ENCODE assay signal across 8 cellular contexts in genomic region chr6:135438907-135439535, GRCh38. TPM values are rescaled to one million over a fixed set of nuclear protein-coding genes. Genes with fewer than 3 reads are reported as not detected.
DNase-seq lines count a peak whose midpoint lies in the region; TF ChIP-seq lines count a peak whose summit lies in the region.

No MANE protein-coding gene starts in this region.

- H3K9me2 ChIP-seq in Karpas-422 (replicated peaks; ENCODE audit: insufficient read depth, low read length) = no peaks in the 10 kb centered on the region

- peaks cover 18% of the 10 kb centered on the region for H3K36me3 Mint-ChIP-seq in T-helper 2 cell treated with Interferon-gamma antibody and Interleukin-4, amounts not matched to agents 5 μg/mL and 100 μg/mL, for 36 hours (ENCODE audit: low read depth)

- H3K9ac ChIP-seq in Karpas-422 (ENCODE audit: low read length) = no peak overlapping the region

- POLR2A ChIA-PET in AG04449 (lab: Yijun Ruan, JAX) = no interaction called here

- peaks cover 28% of the 10 kb centered on the region for H3K4me1 Mint-ChIP-seq in T-helper 2 cell treated with Interferon-gamma antibody and Interleukin-4, amounts not matched to agents 5 μg/mL and 100 μg/mL, for 36 hours (ENCODE audit: low read depth)

- peak overlapping the region; percentile 76 for H3K4me3 Mint-ChIP-seq in T-helper 2 cell treated with Interferon-gamma antibody and Interleukin-4, amounts not matched to agents 5 μg/mL and 100 μg/mL, for 36 hours

- H3K4me2 ChIP-seq in Karpas-422 (ENCODE audit: low read depth, low read length, poor library complexity, severe bottlenecking) = no peak overlapping the region

- CTCF ChIA-PET in AG04449 (lab: Yijun Ruan, JAX) = interaction anchor here (1.0 to 3.8 kb wide), 7 partner anchors 9 to 483 kb away, joined by 3 to 31 read pairs (median 4); no protein-coding TSS in a partner anchor

- peak; percentile 17 for TF ChIP-seq CTCF in AG04449 (IDR thresholded peaks at IDR 0.05; ENCODE audit: insufficient read depth, low read length, missing control alignments)
- peak; percentile 37; the same call in 1 of the 2 replicates for TF ChIP-seq CTCF in GM12875 (IDR thresholded peaks at IDR 0.05; ENCODE audit: borderline replicate concordance, insufficient read depth, low read depth, low read length)

- DNase-seq in AG04449 (ENCODE audit: low read depth, low spot score) (no peak), Karpas-422 (peak; percentile 74), iris pigment epithelial cell (ENCODE audit: low read depth) (peak; percentile 35), retina (no peak), AG08395 (ENCODE audit: low spot score) (no peak), mesenteric fat pad (ENCODE audit: low spot score) (no peak)
- no peak for DNase-seq in T-helper 2 cell treated with Interferon-gamma antibody and Interleukin-4, amounts not matched to agents 5 μg/mL and 100 μg/mL, for 36 hours (ENCODE audit: low spot score)

- no peaks in the 10 kb centered on the region for H3K79me2 ChIP-seq in Karpas-422 (ENCODE audit: low read length)

- no peaks in the 10 kb centered on the region for H3K9me3 Mint-ChIP-seq in T-helper 2 cell treated with Interferon-gamma antibody and Interleukin-4, amounts not matched to agents 5 μg/mL and 100 μg/mL, for 36 hours

- H4K20me1 ChIP-seq in Karpas-422 (ENCODE audit: insufficient read depth, low read depth, low read length) = no peaks in the 10 kb centered on the region

- no peak overlapping the region for H2AFZ ChIP-seq in Karpas-422 (ENCODE audit: low read length)

- no peaks in the 10 kb centered on the region for H3K27me3 Mint-ChIP-seq in T-helper 2 cell treated with Interferon-gamma antibody and Interleukin-4, amounts not matched to agents 5 μg/mL and 100 μg/mL, for 36 hours (ENCODE audit: low read depth)

- peaks cover 6% of the 10 kb centered on the region; the same call in 1 of the 2 replicates for H3K36me3 ChIP-seq in Karpas-422 (ENCODE audit: insufficient read depth, low read length)

- peaks cover 2% of the 10 kb centered on the region; the same call in 1 of the 2 replicates for H3K4me1 ChIP-seq in Karpas-422 (ENCODE audit: low read length)

- no peak overlapping the region for H3K27ac ChIP-seq in Karpas-422 (ENCODE audit: low read length)

- H3K27me3 ChIP-seq in Karpas-422 (ENCODE audit: low read length) = no peaks in the 10 kb centered on the region

- no peak overlapping the region for H3K4me3 ChIP-seq in AG04449 (ENCODE audit: low read depth, low read length)
- H3K4me3 ChIP-seq in GM12875 (ENCODE audit: low read depth, low read length) = no peak overlapping the region
- no peak overlapping the region for H3K4me3 ChIP-seq in Karpas-422 (ENCODE audit: low read length)

- peak overlapping the region; percentile 86 for H3K27ac Mint-ChIP-seq in T-helper 2 cell treated with Interferon-gamma antibody and Interleukin-4, amounts not matched to agents 5 μg/mL and 100 μg/mL, for 36 hours

- no peaks in the 10 kb centered on the region for H3K9me3 ChIP-seq in Karpas-422 (ENCODE audit: low read length)

RNA-seq across cellular contexts. Expression of gene AHI1, which starts 58.5 kb away (rescaled TPM):
- total RNA-seq in Karpas-422 (2014; rRNA removed; shearing (Covaris generic); ENCODE audit: low replicate concordance) = 9.5 and 14.1 TPM in 2 replicates
- 30.7 TPM for total RNA-seq in mesenteric fat pad

Comparison
In these comparisons a context has a peak if more than half of its experiments do, and no peak if none do; other contexts are left out.
1. DNase-seq: peak in Karpas-422 (single experiment) and iris pigment epithelial cell (single experiment); none in AG04449 (single experiment), T-helper 2 cell treated with Interferon-gamma antibody and Interleukin-4, amounts not matched to agents 5 μg/mL and 100 μg/mL, for 36 hours (single experiment), retina (single experiment), AG08395 (single experiment) and mesenteric fat pad (single experiment).